ENCODE assay signal across 18 cellular contexts in the genomic region with DNA sequence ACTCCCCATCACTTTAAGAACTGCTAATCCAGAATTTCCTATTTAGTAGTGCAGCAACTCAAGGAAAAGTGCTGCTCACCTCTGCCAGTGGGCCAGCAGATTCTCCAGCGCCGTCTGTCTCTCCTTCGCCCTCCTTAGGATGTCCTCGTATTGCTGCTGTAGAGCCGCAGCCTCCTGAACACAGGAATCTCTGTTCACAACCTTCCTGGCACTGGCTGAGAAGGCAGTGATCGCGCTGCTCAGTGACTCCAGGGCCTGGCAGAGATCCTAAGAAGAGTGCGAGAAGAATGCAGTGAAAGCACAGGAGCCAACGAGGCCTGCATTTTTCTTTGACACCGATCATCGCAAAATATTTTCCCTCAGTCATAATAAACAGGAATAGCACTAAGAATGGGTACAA.
DNase-seq lines count a peak whose midpoint lies in the region; ATAC-seq and TF ChIP-seq lines count a peak whose summit lies in the region.
"Had no signal": no experiment of that assay in that cellular context is flagged by ENCODE, and none has a peak within 500 bp of the region (broad histone marks: within the 10 kb centered on the region; RNA-seq: fewer than 3 reads in every experiment).

No MANE protein-coding gene starts in this region.

- H2BK15ac ChIP-seq in neuronal stem cell (ENCODE audit: low read length): no peak overlapping the region

- H3K4me1 Mint-ChIP-seq in WTC11 (no peaks in the 10 kb centered on the region), neural progenitor cell (no peaks in the 10 kb centered on the region), mesothelial cell of epicardium (no peaks in the 10 kb centered on the region)
- H3K4me1 Mint-ChIP-seq: stimulated activated effector memory CD8-positive, alpha-beta T cell treated with anti-CD3 and anti-CD28 coated beads, Interleukin-12 subunit alpha, Interleukin-12 subunit beta, amount 100 ng/mL, for 72 hours had no signal

- peak; percentile 91 for ATAC-seq in WTC11
- ATAC-seq in GM18867 (IDR thresholded peaks at IDR 0.05; ENCODE audit: unreplicated experiment): no peak
- ATAC-seq: CD8-positive, alpha-beta T cell; K562; Right ventricle myocardium inferior; stimulated activated effector memory CD8-positive, alpha-beta T cell treated with anti-CD3 and anti-CD28 coated beads, Interleukin-12 subunit alpha, Interleukin-12 subunit beta, amount 100 ng/mL, for 72 hours had no signal

- WGBS in neuronal stem cell (ENCODE audit: extremely low coverage in 2 of 2, insufficient read length in 2 of 2, insufficient replicate concordance in 1 of 2), 2 donors: no CpG with 5 or more reads among the region's 11 CpGs
- WGBS in esophagus squamous epithelium, 2 donors: 44 to 55% methylated on average over 8 to 10 of the region's 11 CpGs

- H3K9ac ChIP-seq in neural progenitor cell (no peak overlapping the region), neuronal stem cell (ENCODE audit: low read depth, low read length, poor library complexity) (no peak overlapping the region)

- H3K4me3 Mint-ChIP-seq in WTC11: no peak overlapping the region
- H3K4me3 Mint-ChIP-seq in neural progenitor cell: no peak overlapping the region
- no peak overlapping the region for H3K4me3 Mint-ChIP-seq in mesothelial cell of epicardium
- H3K4me3 Mint-ChIP-seq: CD8-positive, alpha-beta T cell; stimulated activated effector memory CD8-positive, alpha-beta T cell treated with anti-CD3 and anti-CD28 coated beads, Interleukin-12 subunit alpha, Interleukin-12 subunit beta, amount 100 ng/mL, for 72 hours had no signal

- H4K8ac ChIP-seq in neuronal stem cell (ENCODE audit: low read depth, low read length): no peak overlapping the region

- no peak for TF ChIP-seq CTCF in WTC11 (IDR thresholded peaks at IDR 0.05)
- TF ChIP-seq CTCF in fibroblast of pulmonary artery (IDR thresholded peaks at IDR 0.05; ENCODE audit: low read length, missing control alignments): no peak
- TF ChIP-seq CTCF in neural progenitor cell (IDR thresholded peaks at IDR 0.05): no peak
- no peak for TF ChIP-seq CTCF in mesothelial cell of epicardium (IDR thresholded peaks at IDR 0.05; ENCODE audit: unreplicated experiment)
- no peak for TF ChIP-seq CTCF in esophagus squamous epithelium (IDR thresholded peaks at IDR 0.05)

- H3K4me2 ChIP-seq in neural progenitor cell (no peak overlapping the region), neuronal stem cell (ENCODE audit: insufficient read depth, low read length, poor library complexity, severe bottlenecking) (no peak overlapping the region)

- no peak overlapping the region for H3K18ac ChIP-seq in neuronal stem cell (ENCODE audit: low read length)

- no peak for TF ChIP-seq POLR2A in esophagus squamous epithelium (IDR thresholded peaks at IDR 0.05)

- H3F3A ChIP-seq in neural progenitor cell (ENCODE audit: low read depth): no peaks in the 10 kb centered on the region

- H4K20me1 ChIP-seq in neural progenitor cell (ENCODE audit: low read depth): no peaks in the 10 kb centered on the region

- POLR2A ChIA-PET in WTC11 (lab: Charles Lee): no interaction called here

- no peak overlapping the region for H2BK12ac ChIP-seq in neuronal stem cell (ENCODE audit: low read length)

- no peak overlapping the region for H2AK5ac ChIP-seq in neuronal stem cell (ENCODE audit: low read depth, low read length)

- intact Hi-C loops in esophagus squamous epithelium (cut with DNase I): no loop called here

- H3K14ac ChIP-seq in neuronal stem cell (ENCODE audit: low read length): no peak overlapping the region

- H3K27ac Mint-ChIP-seq in WTC11 (no peak overlapping the region), neural progenitor cell (no peak overlapping the region), mesothelial cell of epicardium (no peak overlapping the region)
- H3K27ac Mint-ChIP-seq: CD8-positive, alpha-beta T cell; stimulated activated effector memory CD8-positive, alpha-beta T cell treated with anti-CD3 and anti-CD28 coated beads, Interleukin-12 subunit alpha, Interleukin-12 subunit beta, amount 100 ng/mL, for 72 hours had no signal

- no peaks in the 10 kb centered on the region for H3K27me3 Mint-ChIP-seq in WTC11 (ENCODE audit: low read depth)
- H3K27me3 Mint-ChIP-seq in neural progenitor cell (ENCODE audit: insufficient read depth, low read depth): no peaks in the 10 kb centered on the region
- peaks cover 13% of the 10 kb centered on the region for H3K27me3 Mint-ChIP-seq in mesothelial cell of epicardium (ENCODE audit: low read depth)

- no peaks in the 10 kb centered on the region for H3K9me3 ChIP-seq in neural progenitor cell (ENCODE audit: low read depth)
- H3K9me3 ChIP-seq in neuronal stem cell (replicated peaks in 1 of 2; ENCODE audit: control insufficient read depth in 2 of 2, insufficient read depth in 1 of 2, low read depth in 1 of 2, low read length in 2 of 2): no peaks in the 10 kb centered on the region
- H3K9me3 ChIP-seq in esophagus squamous epithelium: no peaks in the 10 kb centered on the region
- H3K9me3 ChIP-seq: colonic mucosa, tibial nerve had no signal

- no peaks in the 10 kb centered on the region for H3K79me1 ChIP-seq in neuronal stem cell (ENCODE audit: low read depth, low read length)

- no peaks in the 10 kb centered on the region for H3K36me3 ChIP-seq in neural progenitor cell
- no peaks in the 10 kb centered on the region for H3K36me3 ChIP-seq in neuronal stem cell (replicated peaks in 1 of 2; ENCODE audit: control insufficient read depth in 2 of 2, insufficient read depth in 2 of 2, low read length in 2 of 2)
- no peaks in the 10 kb centered on the region for H3K36me3 ChIP-seq in esophagus squamous epithelium
- H3K36me3 ChIP-seq: colonic mucosa, tibial nerve had no signal

- DNase-seq in COLO829 (ENCODE audit: low spot score) (peak; percentile 19), WTC11 (ENCODE audit: low spot score) (peak; percentile 20), fibroblast of pulmonary artery (ENCODE audit: low read depth) (peak; percentile 45), neural progenitor cell (ENCODE audit: low spot score) (peak; percentile 37), neuronal stem cell (ENCODE audit: low spot score) (no peak), mesothelial cell of epicardium (ENCODE audit: low spot score in 2 of 2, unreplicated experiment in 2 of 2) (no peak), esophagus squamous epithelium (lab: John Stamatoyannopoulos, UW) (no peak)
- DNase-seq: activated CD4-positive, alpha-beta T cell treated with anti-CD3 and anti-CD28 coated beads, Interleukin-2, amount 50 U/mL, for 1 hour; CD8-positive, alpha-beta T cell; colonic mucosa; midbrain; NCI-H2081; NCI-H524 had no signal

- no peak overlapping the region for H2BK5ac ChIP-seq in neuronal stem cell (ENCODE audit: low read length)

- H3K36me3 Mint-ChIP-seq in WTC11 (no peaks in the 10 kb centered on the region), neural progenitor cell (no peaks in the 10 kb centered on the region), mesothelial cell of epicardium (no peaks in the 10 kb centered on the region)
- H3K36me3 Mint-ChIP-seq: CD8-positive, alpha-beta T cell had no signal

- no peaks in the 10 kb centered on the region for H3K4me1 ChIP-seq in neural progenitor cell
- H3K4me1 ChIP-seq in neuronal stem cell (ENCODE audit: control insufficient read depth in 2 of 2, insufficient read depth in 1 of 2, low read depth in 1 of 2, low read length in 2 of 2): no peaks in the 10 kb centered on the region
- no peaks in the 10 kb centered on the region for H3K4me1 ChIP-seq in esophagus squamous epithelium
- H3K4me1 ChIP-seq: colonic mucosa, tibial nerve had no signal

- H3K79me2 ChIP-seq in neural progenitor cell (ENCODE audit: low read depth): no peaks in the 10 kb centered on the region

- no peak overlapping the region for H2BK120ac ChIP-seq in neuronal stem cell (ENCODE audit: low read depth, low read length)

- no peak overlapping the region for H3K4me3 ChIP-seq in fibroblast of pulmonary artery (replicated peaks; ENCODE audit: low read depth, low read length)
- no peak overlapping the region for H3K4me3 ChIP-seq in neural progenitor cell
- H3K4me3 ChIP-seq in neuronal stem cell (ENCODE audit: low read length in 2 of 2): no peak overlapping the region
- no peak overlapping the region for H3K4me3 ChIP-seq in esophagus squamous epithelium
- H3K4me3 ChIP-seq: colonic mucosa, K562, tibial nerve had no signal

- no peak overlapping the region for H3K23ac ChIP-seq in neuronal stem cell (ENCODE audit: low read depth, low read length, poor library complexity)

- no peak overlapping the region for H2AFZ ChIP-seq in neural progenitor cell (replicated peaks)
- H2AFZ ChIP-seq in neuronal stem cell (ENCODE audit: low read length): no peak overlapping the region

- H3K4ac ChIP-seq in neuronal stem cell (ENCODE audit: low read length): no peak overlapping the region

- no peak overlapping the region for H4K91ac ChIP-seq in neuronal stem cell (ENCODE audit: low read depth, low read length, poor library complexity)

- no peaks in the 10 kb centered on the region for H3K27me3 ChIP-seq in neural progenitor cell
- H3K27me3 ChIP-seq in neuronal stem cell (ENCODE audit: control insufficient read depth in 3 of 3, insufficient read depth in 3 of 3, low read depth in 1 of 3, low read length in 3 of 3): no peaks in the 10 kb centered on the region
- H3K27me3 ChIP-seq in esophagus squamous epithelium: no peaks in the 10 kb centered on the region
- H3K27me3 ChIP-seq: colonic mucosa, tibial nerve had no signal

- CTCF ChIA-PET in WTC11 (lab: Charles Lee): no interaction called here

- H3K9me3 Mint-ChIP-seq in WTC11 (no peaks in the 10 kb centered on the region), neural progenitor cell (no peaks in the 10 kb centered on the region), mesothelial cell of epicardium (no peaks in the 10 kb centered on the region)
- H3K9me3 Mint-ChIP-seq: CD8-positive, alpha-beta T cell; stimulated activated effector memory CD8-positive, alpha-beta T cell treated with anti-CD3 and anti-CD28 coated beads, Interleukin-12 subunit alpha, Interleukin-12 subunit beta, amount 100 ng/mL, for 72 hours had no signal

- H3K27ac ChIP-seq in neural progenitor cell (no peak overlapping the region), neuronal stem cell (replicated peaks; ENCODE audit: low read length) (no peak overlapping the region), esophagus squamous epithelium (no peak overlapping the region)
- H3K27ac ChIP-seq: colonic mucosa, tibial nerve had no signal

Comparison
In these comparisons a context has a peak if more than half of its experiments do, and no peak if none do; other contexts are left out.
1. DNase-seq: peak in COLO829 (single experiment), WTC11 (single experiment), fibroblast of pulmonary artery (single experiment) and neural progenitor cell (single experiment); none in neuronal stem cell (single experiment), mesothelial cell of epicardium (0 of 2) and esophagus squamous epithelium (single experiment).